In the genomic region with DNA sequence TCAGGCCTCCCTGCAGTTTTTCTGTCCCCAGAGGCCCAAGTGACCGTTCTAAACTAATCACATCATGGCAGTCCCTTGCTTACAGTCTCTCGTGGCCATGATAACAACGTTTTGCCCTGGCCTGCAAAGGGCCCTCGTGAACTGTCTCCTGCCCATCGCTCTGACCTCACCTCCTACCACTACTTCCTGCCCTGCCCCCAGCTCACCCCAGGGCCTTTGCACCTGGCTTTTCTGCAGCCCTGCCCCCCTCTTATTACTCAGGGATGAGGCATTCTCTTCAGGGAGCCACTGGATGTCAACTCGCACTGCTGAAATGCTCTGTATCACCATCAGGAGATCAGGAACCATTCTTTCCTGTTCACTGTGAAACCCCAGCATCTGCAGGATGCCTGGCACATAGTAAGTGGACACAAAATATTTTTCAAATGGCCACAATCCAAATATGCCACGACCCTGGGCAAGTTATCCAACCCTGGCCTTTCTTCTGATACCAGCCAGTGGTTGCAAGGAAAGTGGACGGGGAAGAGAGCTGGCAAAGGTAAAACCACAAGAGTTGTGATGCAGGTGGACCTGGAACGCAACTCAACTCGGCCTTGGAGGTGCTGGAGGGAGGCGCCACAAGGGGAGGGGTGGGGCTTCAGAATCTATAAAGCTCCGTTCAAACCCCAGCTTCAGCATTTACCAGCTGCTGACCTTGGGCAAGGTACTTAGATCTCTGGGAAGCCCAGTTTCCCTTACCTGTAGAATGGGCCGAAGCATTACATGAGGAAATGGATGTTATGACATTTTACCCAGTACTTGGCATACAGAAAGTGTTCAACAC, we compare ENCODE assay signal across 20 cellular contexts. TPM values are rescaled to one million over a fixed set of nuclear protein-coding genes. Genes with fewer than 3 reads are reported as not detected.
DNase-seq lines count a peak whose midpoint lies in the region; ATAC-seq and TF ChIP-seq lines count a peak whose summit lies in the region.
"Had no signal": no experiment of that assay in that cellular context is flagged by ENCODE, and none has a peak within 500 bp of the region (broad histone marks: within the 10 kb centered on the region; RNA-seq: fewer than 3 reads in every experiment).

No MANE protein-coding gene starts in this region.

- no peak overlapping the region for H3K27ac Mint-ChIP-seq in activated naive CD8-positive, alpha-beta T cell
- H3K27ac Mint-ChIP-seq in activated naive CD8-positive, alpha-beta T cell treated with anti-CD3 and anti-CD28 coated beads for 36 hours = no peak overlapping the region
- H3K27ac Mint-ChIP-seq in type B pancreatic cell = no peak overlapping the region
- H3K27ac Mint-ChIP-seq: activated naive CD4-positive, alpha-beta T cell treated with anti-CD3 and anti-CD28 coated beads, Interleukin-2, amount 10 ng/mL, durations not matched to agents 7 days and 5 days; dendritic cell treated with granulocyte-macrophage colony-stimulating factor and Interleukin-4, amounts not matched to agents 40 ng/mL and 50 ng/mL, for 4 days had no signal

- TF ChIP-seq CTCF in type B pancreatic cell (conservative IDR thresholded peaks at IDR 0.05) = no peak

- H3K27me3 ChIP-seq in iPS-15b (ENCODE audit: control insufficient read depth, insufficient read depth, low read length) = peaks cover 46% of the 10 kb centered on the region

- no peak overlapping the region for H3K9ac ChIP-seq in iPS-15b (ENCODE audit: low read depth, low read length)

- no peaks in the 10 kb centered on the region for H3K36me3 ChIP-seq in iPS-15b (ENCODE audit: control insufficient read depth, insufficient read depth, low read length)
- H3K36me3 ChIP-seq: HAP-1, upper lobe of right lung had no signal

- H3K4me1 Mint-ChIP-seq in activated naive CD8-positive, alpha-beta T cell (ENCODE audit: low read depth) = peaks cover 8% of the 10 kb centered on the region
- peaks cover 8% of the 10 kb centered on the region for H3K4me1 Mint-ChIP-seq in activated naive CD8-positive, alpha-beta T cell treated with anti-CD3 and anti-CD28 coated beads for 36 hours
- H3K4me1 Mint-ChIP-seq in type B pancreatic cell (ENCODE audit: unreplicated experiment) = peaks cover 7% of the 10 kb centered on the region

- H3K36me3 Mint-ChIP-seq in activated naive CD8-positive, alpha-beta T cell = no peaks in the 10 kb centered on the region
- no peaks in the 10 kb centered on the region for H3K36me3 Mint-ChIP-seq in activated naive CD8-positive, alpha-beta T cell treated with anti-CD3 and anti-CD28 coated beads for 36 hours
- H3K36me3 Mint-ChIP-seq in type B pancreatic cell = peaks cover 3% of the 10 kb centered on the region
- H3K36me3 Mint-ChIP-seq: activated naive CD4-positive, alpha-beta T cell treated with anti-CD3 and anti-CD28 coated beads, Interleukin-2, amount 10 ng/mL, durations not matched to agents 7 days and 5 days had no signal

- H3K4me3 ChIP-seq in iPS-15b (ENCODE audit: low read depth, low read length) = peak overlapping the region; percentile 95
- H3K4me3 ChIP-seq: HAP-1, lung, upper lobe of right lung had no signal

- H3K9me3 Mint-ChIP-seq in activated naive CD8-positive, alpha-beta T cell (ENCODE audit: low read depth) = no peaks in the 10 kb centered on the region
- H3K9me3 Mint-ChIP-seq in activated naive CD8-positive, alpha-beta T cell treated with anti-CD3 and anti-CD28 coated beads for 36 hours = no peaks in the 10 kb centered on the region
- H3K9me3 Mint-ChIP-seq in type B pancreatic cell = no peaks in the 10 kb centered on the region
- H3K9me3 Mint-ChIP-seq: activated naive CD4-positive, alpha-beta T cell treated with anti-CD3 and anti-CD28 coated beads, Interleukin-2, amount 10 ng/mL, durations not matched to agents 7 days and 5 days; dendritic cell treated with granulocyte-macrophage colony-stimulating factor and Interleukin-4, amounts not matched to agents 40 ng/mL and 50 ng/mL, for 4 days had no signal

- peak overlapping the region; percentile 52 for H3K4me3 Mint-ChIP-seq in activated naive CD8-positive, alpha-beta T cell
- no peak overlapping the region for H3K4me3 Mint-ChIP-seq in activated naive CD8-positive, alpha-beta T cell treated with anti-CD3 and anti-CD28 coated beads for 36 hours
- H3K4me3 Mint-ChIP-seq in type B pancreatic cell = peak overlapping the region; percentile 34
- H3K4me3 Mint-ChIP-seq: activated naive CD4-positive, alpha-beta T cell treated with anti-CD3 and anti-CD28 coated beads, Interleukin-2, amount 10 ng/mL, durations not matched to agents 7 days and 5 days; dendritic cell treated with granulocyte-macrophage colony-stimulating factor and Interleukin-4, amounts not matched to agents 40 ng/mL and 50 ng/mL, for 4 days had no signal

- H3K9me3 ChIP-seq in iPS-15b (ENCODE audit: control insufficient read depth, insufficient read depth, low read length) = no peaks in the 10 kb centered on the region
- H3K9me3 ChIP-seq: HAP-1, upper lobe of right lung had no signal

- H3K4me1 ChIP-seq in iPS-15b (ENCODE audit: control insufficient read depth, insufficient read depth, low read length) = peaks cover 7% of the 10 kb centered on the region

- no peak for ATAC-seq in GM18873 (IDR thresholded peaks at IDR 0.05; ENCODE audit: low FRiP score, unreplicated experiment)
- no peak for ATAC-seq in HG02870 (IDR thresholded peaks at IDR 0.05; ENCODE audit: unreplicated experiment)
- ATAC-seq: esophagus mucosa; stimulated activated naive CD8-positive, alpha-beta T cell treated with anti-CD3 and anti-CD28 coated beads, Interleukin-15, Interleukin-2, amounts not matched to agents 100 U/mL and 50 U/mL, for 24 hours had no signal

- H3K27me3 Mint-ChIP-seq in activated naive CD8-positive, alpha-beta T cell = peaks cover 30% of the 10 kb centered on the region
- peaks cover 72% of the 10 kb centered on the region for H3K27me3 Mint-ChIP-seq in activated naive CD8-positive, alpha-beta T cell treated with anti-CD3 and anti-CD28 coated beads for 36 hours
- H3K27me3 Mint-ChIP-seq in type B pancreatic cell = peaks cover 94% of the 10 kb centered on the region

- DNase-seq in activated naive CD8-positive, alpha-beta T cell treated with anti-CD3 and anti-CD28 coated beads for 36 hours = no peak
- DNase-seq in RPMI8226 (peak; percentile 42), type B pancreatic cell (ENCODE audit: extremely low spot score, unreplicated experiment) (no peak), GDM1 (lab: John Stamatoyannopoulos, UW) (no peak)
- DNase-seq: activated CD4-positive, alpha-beta T cell treated with anti-CD3 and anti-CD28 coated beads for 48 hours; activated naive CD4-positive, alpha-beta T cell treated with anti-CD3 and anti-CD28 coated beads, Interleukin-2, amount 10 ng/mL, durations not matched to agents 7 days and 5 days; DMS153; MM.1S; NCI-H187 treated with DMSO at 0.1 percent for 48 hours; stimulated activated naive CD8-positive, alpha-beta T cell treated with anti-CD3 and anti-CD28 coated beads, Interleukin-15, Interleukin-2, amounts not matched to agents 100 U/mL and 50 U/mL, for 24 hours; upper lobe of right lung had no signal

RNA-seq across cellular contexts. Expression of a gene that starts 1.7 kb away (rescaled TPM):
- total RNA-seq in activated naive CD8-positive, alpha-beta T cell treated with anti-CD3 and anti-CD28 coated beads for 36 hours = under 1 TPM; 0.46 to 0.80 TPM
- total RNA-seq in type B pancreatic cell (ENCODE audit: low replicate concordance) = 0.97 TPM in 1 of 2 replicates, not detected in the other
- total RNA-seq: esophagus mucosa, lung, upper lobe of right lung had no signal

RNA-seq across cellular contexts. Expression of a gene that starts 1.9 kb away (rescaled TPM):
- total RNA-seq in activated naive CD8-positive, alpha-beta T cell treated with anti-CD3 and anti-CD28 coated beads for 36 hours = not detected
- total RNA-seq in type B pancreatic cell (ENCODE audit: low replicate concordance) = not detected in 2 replicates
- total RNA-seq: esophagus mucosa, lung, NCI-H460, upper lobe of right lung had no signal

RNA-seq across cellular contexts. Expression of a gene that starts 18.7 kb away (rescaled TPM):
- total RNA-seq in activated naive CD8-positive, alpha-beta T cell treated with anti-CD3 and anti-CD28 coated beads for 36 hours = 1 to 10 TPM; 1.5 to 1.7 TPM
- 3.3 and 6.0 TPM in 2 replicates for total RNA-seq in type B pancreatic cell (ENCODE audit: low replicate concordance)

RNA-seq across cellular contexts. Expression of a gene that starts 18.7 kb away (rescaled TPM):
- total RNA-seq in activated naive CD8-positive, alpha-beta T cell treated with anti-CD3 and anti-CD28 coated beads for 36 hours = 10 to 100 TPM; 25.3 to 28.6 TPM
- total RNA-seq in type B pancreatic cell (ENCODE audit: low replicate concordance) = 36.9 and 45.9 TPM in 2 replicates
